17 cellular contexts compared by ENCODE assay signal in the genomic region with DNA sequence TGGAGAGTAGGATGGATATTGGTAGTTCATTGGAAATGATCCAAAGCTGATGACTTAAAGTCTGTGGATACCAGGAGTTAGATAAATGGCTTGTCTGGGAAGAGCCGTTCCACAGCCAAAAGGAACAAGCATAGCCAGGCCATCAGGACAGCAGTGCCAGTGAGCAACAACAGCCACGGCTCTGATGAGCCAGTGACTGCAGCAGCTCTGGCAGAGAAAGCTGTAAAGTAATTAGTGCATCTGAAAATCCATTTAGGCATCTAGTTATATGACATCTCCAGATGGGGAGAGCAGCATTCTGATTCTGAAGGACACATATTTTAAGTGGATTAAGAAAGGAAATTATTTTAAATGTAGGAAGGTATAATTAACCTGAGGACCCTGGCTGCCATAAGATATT.
DNase-seq lines count a peak whose midpoint lies in the region; ATAC-seq and TF ChIP-seq lines count a peak whose summit lies in the region.
"Had no signal": no experiment of that assay in that cellular context is flagged by ENCODE, and none has a peak within 500 bp of the region (broad histone marks: within the 10 kb centered on the region; RNA-seq: fewer than 3 reads in every experiment).

No MANE protein-coding gene starts in this region.

- H3K79me2 ChIP-seq in SK-N-SH (ENCODE audit: insufficient read depth), result no peaks in the 10 kb centered on the region

- peaks cover 25% of the 10 kb centered on the region for H3K4me1 ChIP-seq in BE2C
- H3K4me1 ChIP-seq in SK-N-SH (ENCODE audit: control insufficient read depth in 1 of 2, insufficient read depth in 2 of 2, low read depth in 1 of 2, low read length in 1 of 2), result peaks cover 0 to 23% of the 10 kb centered on the region in 2 experiments; a peak in 2 of 4 replicates

- H3K4me2 ChIP-seq in SK-N-SH, result no peak overlapping the region

- no peaks in the 10 kb centered on the region for H3F3A ChIP-seq in SK-N-SH (replicated peaks; ENCODE audit: insufficient read depth)

- peak overlapping the region in 1 of 2 experiments; percentile 77; a peak in 2 of 4 replicates for H3K27ac ChIP-seq in SK-N-SH (ENCODE audit: low read depth in 2 of 2, low read length in 1 of 2)
- H3K27ac ChIP-seq: SK-N-MC had no signal

- 0% methylated on average over 2 of the region's 2 CpGs for WGBS in SK-N-SH (ENCODE audit: low lambda C conversion rate)

- H3K9ac ChIP-seq in SK-N-SH, result no peak overlapping the region

- H3K27me3 ChIP-seq in BE2C (no peaks in the 10 kb centered on the region), SK-N-SH (ENCODE audit: insufficient read depth) (no peaks in the 10 kb centered on the region)

- no peak overlapping the region for H3K4me3 ChIP-seq in BE2C (ENCODE audit: low read depth, low read length)
- no peak overlapping the region for H3K4me3 ChIP-seq in SK-N-SH (ENCODE audit: low read depth in 2 of 2, low read length in 1 of 2)
- H3K4me3 ChIP-seq: GM12878, SK-N-MC had no signal

- H4K20me1 ChIP-seq in SK-N-SH (ENCODE audit: insufficient read depth), result no peaks in the 10 kb centered on the region

- TF ChIP-seq CTCF in BE2C (IDR thresholded peaks at IDR 0.05; ENCODE audit: low read depth, low read length) (no peak), SK-N-SH (IDR thresholded peaks at IDR 0.05) (no peak)

- ATAC-seq in GM21526 (IDR thresholded peaks at IDR 0.05; ENCODE audit: low FRiP score, unreplicated experiment), result no peak
- no peak for ATAC-seq in GM21528 (IDR thresholded peaks at IDR 0.05; ENCODE audit: low FRiP score, unreplicated experiment)
- no peak for ATAC-seq in HG03565 (IDR thresholded peaks at IDR 0.05; ENCODE audit: unreplicated experiment)
- ATAC-seq: GM12878 had no signal

- TF ChIP-seq EP300 in SK-N-SH (IDR thresholded peaks at IDR 0.05; ENCODE audit: borderline replicate concordance in 1 of 2, low read depth in 1 of 2, low read length in 1 of 2), result peak in 1 of 2 experiments; percentile 87; a peak in 2 of 4 replicates

- DNase-seq in BE2C, result peak; percentile 80
- DNase-seq in NCI-H1436 treated with DMSO at 0.1 percent for 48 hours (lab: John Stamatoyannopoulos, UW), result peak; percentile 61
- peak; percentile 55 to 89 for DNase-seq in NCI-H524 (lab: John Stamatoyannopoulos, UW)
- peak; percentile 65 for DNase-seq in SK-N-SH
- DNase-seq in cerebellar cortex (ENCODE audit: low spot score), result no peak
- DNase-seq: CD8-positive, alpha-beta memory T cell; EL; KG1; MV-4-11; NCI-H510A; Right ventricle myocardium superior; T-helper 1 cell had no signal

- POLR2A ChIA-PET in SK-N-SH (lab: Yijun Ruan, JAX), result interaction anchor here (0.5 to 1.3 kb wide), 2 partner anchors 11 to 31 kb away, joined by 3 read pairs; no protein-coding TSS in a partner anchor

- H3K9me2 ChIP-seq in SK-N-SH, result no peaks in the 10 kb centered on the region

- peak; percentile 34 for TF ChIP-seq RAD21 in SK-N-SH (IDR thresholded peaks at IDR 0.05; ENCODE audit: low read length)

- no peak overlapping the region for H2AFZ ChIP-seq in SK-N-SH (ENCODE audit: low read depth)

- H3K9me3 ChIP-seq in BE2C (no peaks in the 10 kb centered on the region), SK-N-SH (no peaks in the 10 kb centered on the region)

- H3K36me3 ChIP-seq in BE2C, result no peaks in the 10 kb centered on the region
- no peaks in the 10 kb centered on the region for H3K36me3 ChIP-seq in SK-N-SH (replicated peaks in 1 of 2; ENCODE audit: control insufficient read depth in 1 of 2, insufficient read depth in 2 of 2, low read length in 1 of 2)

- CTCF ChIA-PET in SK-N-SH (lab: Yijun Ruan, JAX), result interaction anchor here (1.2 to 2.2 kb wide), 6 partner anchors 17 to 261 kb away, joined by 3 to 7 read pairs (median 5); no protein-coding TSS in a partner anchor

TF ChIP-seq in SK-N-SH, 30 proteins besides CTCF, POLR2A, EP300 and RAD21:
- TF ChIP-seq FOXJ3 (CRISPR knock-in tag; IDR thresholded peaks at IDR 0.05) (peak; percentile 74), RCOR1 (IDR thresholded peaks at IDR 0.05; ENCODE audit: low read length) (peak; percentile 82; the same call in 1 of the 2 replicates), MXI1 (IDR thresholded peaks at IDR 0.05; ENCODE audit: low read depth, low read length) (no peak; the same call in 1 of the 2 replicates), TCF12 (IDR thresholded peaks at IDR 0.05) (peak; percentile 13; the same call in 1 of the 2 replicates), GATA2 (CRISPR knock-in tag; IDR thresholded peaks at IDR 0.05) (peak; percentile 63), CHD2 (IDR thresholded peaks at IDR 0.05; ENCODE audit: low read length, partially characterized antibody) (peak; percentile 35)
TF ChIP-seq in SK-N-SH: peak in this region for 5.
